In the genomic region with DNA sequence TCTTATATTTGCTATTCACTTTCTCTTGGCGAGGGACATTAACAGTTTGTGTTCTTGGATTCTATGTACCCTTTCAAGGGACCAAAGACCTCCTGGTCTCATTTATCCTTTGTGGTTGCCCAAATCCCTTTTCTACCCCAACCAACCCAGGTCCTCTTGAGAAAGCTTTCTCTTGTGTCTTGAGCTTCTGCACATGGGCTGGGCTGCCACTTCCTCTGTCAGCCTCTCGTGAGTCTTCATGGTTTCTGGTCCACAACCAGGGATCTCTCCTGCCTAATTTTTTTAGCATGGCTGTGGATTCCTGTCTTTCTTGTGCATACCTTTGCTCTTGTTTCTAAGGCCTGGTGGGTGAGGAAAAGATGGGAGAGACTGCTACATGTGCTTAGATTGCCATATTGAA, we compare ENCODE assay signal across 1 cellular context.
TF ChIP-seq lines count a peak whose summit lies in the region.

No MANE protein-coding gene starts in this region.

TF ChIP-seq in GM12878, 131 proteins besides CTCF, POLR2A, EP300 and RAD21:
- no peak for TF ChIP-seq CHD2 (IDR thresholded peaks at IDR 0.05; ENCODE audit: borderline replicate concordance, low read depth, low read length)
- no peak for TF ChIP-seq CREB1 (IDR thresholded peaks at IDR 0.05; ENCODE audit: low read depth)
- TF ChIP-seq ZNF384 (IDR thresholded peaks at IDR 0.05; ENCODE audit: borderline replicate concordance, low read depth, low read length): no peak
- no peak for TF ChIP-seq NBN (IDR thresholded peaks at IDR 0.05)
- no peak for TF ChIP-seq KDM1A (IDR thresholded peaks at IDR 0.05; ENCODE audit: borderline replicate concordance)
- TF ChIP-seq ZNF687 (IDR thresholded peaks at IDR 0.05): no peak
- no peak for TF ChIP-seq DPF2 (IDR thresholded peaks at IDR 0.05)
